ENCODE assay signal across 8 cellular contexts in genomic region chr7:120988591-120989299, GRCh38. TPM values are rescaled to one million over a fixed set of nuclear protein-coding genes. Genes with fewer than 3 reads are reported as not detected.
DNase-seq lines count a peak whose midpoint lies in the region; ATAC-seq and TF ChIP-seq lines count a peak whose summit lies in the region.

Gene CPED1 (plus strand): TSS chr7:120988711. CDS start chr7:120989622, 911 bp downstream.

- peak within 1 kb of the TSS; percentile 80 to 93 (median 89) for H3K4me3 Mint-ChIP-seq in brain

- peak; percentile 47 for ATAC-seq in GM19395 (IDR thresholded peaks at IDR 0.05; ENCODE audit: unreplicated experiment)
- ATAC-seq in HG03521 (IDR thresholded peaks at IDR 0.05; ENCODE audit: unreplicated experiment): peak; percentile 42
- peak; percentile 87 for ATAC-seq in SK-N-SH treated with all-trans-retinoic acid at 6 μM for 48 hours

- no peaks in the 10 kb centered on the region for H3K9me3 Mint-ChIP-seq in brain

- TF ChIP-seq CTCF in brain (conservative IDR thresholded peaks at IDR 0.05): no peak

- H3K9me3 ChIP-seq in iPS DF 6.9 (ENCODE audit: control insufficient read depth, insufficient read depth, low read length): no peaks in the 10 kb centered on the region

- H3K4me1 ChIP-seq in iPS DF 6.9 (ENCODE audit: control insufficient read depth, insufficient read depth, low read length): no peaks in the 10 kb centered on the region

- H3K27me3 ChIP-seq in iPS DF 6.9 (ENCODE audit: control insufficient read depth, insufficient read depth, low read length): peaks cover 5% of the 10 kb centered on the region; the same call in 1 of the 2 replicates

- WGBS in iPS DF 6.9 (ENCODE audit: insufficient coverage, insufficient read length): no CpG with 5 or more reads among the region's 28 CpGs

- H3K36me3 Mint-ChIP-seq in brain: no peaks in the 10 kb centered on the region

- peak within 1 kb of the TSS; percentile 33; the same call in 1 of the 2 replicates for H3K4me3 ChIP-seq in iPS DF 6.9 (ENCODE audit: low read length)

- H3K27ac Mint-ChIP-seq in brain: peak within 1 kb of the TSS in 3 of 5 experiments; percentile 71 to 90 (median 85)

- peaks cover 16% of the 10 kb centered on the region for H3K27me3 Mint-ChIP-seq in brain

- H3K27ac ChIP-seq in iPS DF 6.9 (ENCODE audit: low read length): no peak within 1 kb of the TSS

- peaks cover 22% of the 10 kb centered on the region for H3K4me1 Mint-ChIP-seq in brain

- no peaks in the 10 kb centered on the region for H3K36me3 ChIP-seq in iPS DF 6.9 (ENCODE audit: control insufficient read depth, insufficient read depth, low read length)

- DNase-seq in CD1c-positive myeloid dendritic cell (ENCODE audit: extremely low spot score): peak; percentile 78
- DNase-seq in iPS DF 6.9 (ENCODE audit: low read depth, low spot score): no peak
- DNase-seq in retina: peak; percentile 81
- DNase-seq in NCI-H2171 (lab: John Stamatoyannopoulos, UW): no peak

TF ChIP-seq in SK-N-SH treated with all-trans-retinoic acid at 6 μM for 48 hours, 23 proteins besides CTCF, POLR2A, EP300 and RAD21:
- TF ChIP-seq, protein P1, sequence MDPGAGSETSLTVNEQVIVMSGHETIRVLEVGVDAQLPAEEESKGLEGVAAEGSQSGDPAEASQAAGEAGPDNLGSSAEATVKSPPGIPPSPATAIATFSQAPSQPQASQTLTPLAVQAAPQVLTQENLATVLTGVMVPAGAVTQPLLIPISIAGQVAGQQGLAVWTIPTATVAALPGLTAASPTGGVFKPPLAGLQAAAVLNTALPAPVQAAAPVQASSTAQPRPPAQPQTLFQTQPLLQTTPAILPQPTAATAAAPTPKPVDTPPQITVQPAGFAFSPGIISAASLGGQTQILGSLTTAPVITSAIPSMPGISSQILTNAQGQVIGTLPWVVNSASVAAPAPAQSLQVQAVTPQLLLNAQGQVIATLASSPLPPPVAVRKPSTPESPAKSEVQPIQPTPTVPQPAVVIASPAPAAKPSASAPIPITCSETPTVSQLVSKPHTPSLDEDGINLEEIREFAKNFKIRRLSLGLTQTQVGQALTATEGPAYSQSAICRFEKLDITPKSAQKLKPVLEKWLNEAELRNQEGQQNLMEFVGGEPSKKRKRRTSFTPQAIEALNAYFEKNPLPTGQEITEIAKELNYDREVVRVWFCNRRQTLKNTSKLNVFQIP (CRISPR knock-in tag; IDR thresholded peaks at IDR 0.05; ENCODE audit: borderline replicate concordance, low read depth): 0 out of 2 replicates have a peak, but pooled peaks have one; percentile 8
- no peak for TF ChIP-seq ZNF565 (CRISPR knock-in tag; conservative IDR thresholded peaks at IDR 0.05; ENCODE audit: low read depth)
TF ChIP-seq in SK-N-SH treated with all-trans-retinoic acid at 6 μM for 48 hours: peak in this region for 1.

RNA-seq across cellular contexts. Expression of gene CPED1, which starts in this region (rescaled TPM):
- polyA plus RNA-seq in brain (ENCODE audit: insufficient read depth, low read depth, low replicate concordance): 0.22 TPM

Comparison
In these comparisons a context has a peak if more than half of its experiments do, and no peak if none do; other contexts are left out.
1. DNase-seq: peak in CD1c-positive myeloid dendritic cell (single experiment) and retina (single experiment); none in iPS DF 6.9 (single experiment) and NCI-H2171 (single experiment).
2. Peak in every context shown above with its lines, with median percentiles within 50 percentile points of each other: ATAC-seq.